ENCODE assay signal across 21 cellular contexts in the genomic region with DNA sequence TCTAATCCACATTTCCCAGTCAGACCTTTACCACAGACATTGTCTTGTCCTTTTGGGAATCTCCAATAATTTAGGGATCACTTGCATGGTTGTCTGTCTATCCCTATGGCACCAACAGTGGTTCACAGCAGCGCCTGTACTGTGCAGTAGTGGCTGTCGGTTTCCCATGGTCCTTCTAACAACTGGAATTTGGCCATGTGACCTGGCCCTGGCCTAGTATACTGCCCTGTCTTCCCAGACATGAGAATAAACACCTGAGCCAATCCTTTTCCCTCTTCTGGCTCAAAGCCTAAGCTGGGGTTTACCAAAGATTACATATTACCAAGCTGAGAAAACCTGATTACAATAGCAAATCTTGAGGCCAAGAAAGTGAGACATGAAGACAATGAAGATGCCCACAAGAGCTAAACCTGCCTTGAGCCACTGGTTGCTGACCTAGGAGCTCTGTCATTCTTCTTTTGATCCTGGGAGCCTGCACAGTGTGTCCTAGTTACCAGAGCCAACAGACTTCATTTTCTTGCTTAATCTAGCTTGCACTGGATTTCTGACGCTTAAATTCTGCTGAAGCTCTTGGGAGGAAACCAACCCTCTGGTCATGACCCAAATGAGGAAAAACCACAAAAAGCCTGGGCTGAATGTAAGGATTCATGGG.
DNase-seq lines count a peak whose midpoint lies in the region; ATAC-seq and TF ChIP-seq lines count a peak whose summit lies in the region.
"Had no signal": no experiment of that assay in that cellular context is flagged by ENCODE, and none has a peak within 500 bp of the region (broad histone marks: within the 10 kb centered on the region; RNA-seq: fewer than 3 reads in every experiment).

No MANE protein-coding gene starts in this region.

- no peaks in the 10 kb centered on the region for H3K36me3 Mint-ChIP-seq in CD8-positive, alpha-beta T cell
- H3K36me3 Mint-ChIP-seq: natural killer cell had no signal

- no peak overlapping the region for H3K27ac Mint-ChIP-seq in CD8-positive, alpha-beta T cell
- H3K27ac Mint-ChIP-seq: activated CD4-positive, alpha-beta T cell treated with anti-CD3 and anti-CD28 coated beads for 36 hours; natural killer cell had no signal

- H3K36me3 ChIP-seq in right atrium auricular region: no peaks in the 10 kb centered on the region
- no peaks in the 10 kb centered on the region for H3K36me3 ChIP-seq in fibroblast of lung (ENCODE audit: control insufficient read depth, insufficient read depth, low read length)
- H3K36me3 ChIP-seq in CD8-positive, alpha-beta T cell (ENCODE audit: insufficient read depth, low read length): no peaks in the 10 kb centered on the region
- H3K36me3 ChIP-seq: transverse colon had no signal

- H3K27me3 Mint-ChIP-seq in CD8-positive, alpha-beta T cell (ENCODE audit: low read depth): no peaks in the 10 kb centered on the region
- H3K27me3 Mint-ChIP-seq: activated CD4-positive, alpha-beta T cell treated with anti-CD3 and anti-CD28 coated beads for 36 hours had no signal

- H4K20me1 ChIP-seq in fibroblast of lung (ENCODE audit: control insufficient read depth, extremely low read depth, insufficient read depth, low read length): no peaks in the 10 kb centered on the region

- H3K4me1 Mint-ChIP-seq in CD8-positive, alpha-beta T cell (ENCODE audit: low read depth): no peaks in the 10 kb centered on the region
- H3K4me1 Mint-ChIP-seq: activated CD4-positive, alpha-beta T cell treated with anti-CD3 and anti-CD28 coated beads for 36 hours had no signal

- DNase-seq in Right ventricle myocardium superior: no peak
- no peak for DNase-seq in right atrium auricular region (ENCODE audit: low spot score)
- peak; percentile 37 to 50 for DNase-seq in fibroblast of lung (ENCODE audit: low read depth in 2 of 2)
- DNase-seq in medulla oblongata (ENCODE audit: extremely low spot score): peak; percentile 71
- no peak for DNase-seq in Ammon's horn (ENCODE audit: low spot score)
- DNase-seq in CD8-positive, alpha-beta T cell: no peak
- DNase-seq: 8988T; activated CD4-positive, alpha-beta T cell treated with anti-CD3 and anti-CD28 coated beads for 36 hours; activated T-cell treated with anti-CD3 and anti-CD28 coated beads, Interleukin-2, amount 50 U/mL, for 4 hours; GDM1; glutamatergic neuron; left colon; natural killer cell; NCI-H2081; NCI-H82; retina; SHP77; stimulated activated CD4-positive, alpha-beta T cell treated with anti-CD3 and anti-CD28 coated beads, Interleukin-2, amount 100 ng/mL, for 24 hours; transverse colon had no signal

- H3K4me1 ChIP-seq in right atrium auricular region (no peaks in the 10 kb centered on the region), fibroblast of lung (ENCODE audit: control insufficient read depth, extremely low read depth, insufficient read depth, low read length) (no peaks in the 10 kb centered on the region)
- H3K4me1 ChIP-seq in CD8-positive, alpha-beta T cell (ENCODE audit: insufficient read depth, low read length): no peaks in the 10 kb centered on the region

- H3K79me2 ChIP-seq in fibroblast of lung (ENCODE audit: control insufficient read depth, insufficient read depth, low read length): no peaks in the 10 kb centered on the region

- no peaks in the 10 kb centered on the region for H3K9me3 ChIP-seq in right atrium auricular region
- H3K9me3 ChIP-seq in fibroblast of lung (ENCODE audit: control insufficient read depth, insufficient read depth, low read depth, low read length): no peaks in the 10 kb centered on the region
- H3K9me3 ChIP-seq in CD8-positive, alpha-beta T cell (ENCODE audit: low read length): no peaks in the 10 kb centered on the region
- H3K9me3 ChIP-seq: transverse colon had no signal

- no peak for TF ChIP-seq CTCF in right atrium auricular region (IDR thresholded peaks at IDR 0.05)
- no peak for TF ChIP-seq CTCF in fibroblast of lung (conservative IDR thresholded peaks at IDR 0.05 in 1 of 2, IDR thresholded peaks at IDR 0.05 in 1 of 2; ENCODE audit: low read depth in 1 of 2, low read length in 2 of 2)
- no peak for TF ChIP-seq CTCF in CD8-positive, alpha-beta T cell (IDR thresholded peaks at IDR 0.05)

- H2AFZ ChIP-seq in fibroblast of lung (ENCODE audit: low read length): no peak overlapping the region

- no peaks in the 10 kb centered on the region for H3K9me3 Mint-ChIP-seq in CD8-positive, alpha-beta T cell
- H3K9me3 Mint-ChIP-seq: activated T-cell treated with anti-CD3 and anti-CD28 coated beads, Interleukin-2, amount 50 U/mL, for 4 hours; natural killer cell had no signal

- no peak overlapping the region for H3K4me2 ChIP-seq in fibroblast of lung (ENCODE audit: extremely low read depth, insufficient read depth, low read length)

- CTCF ChIA-PET in CD8-positive, alpha-beta T cell (lab: Charles Lee): no interaction called here

- no peak overlapping the region for H3K9ac ChIP-seq in fibroblast of lung (ENCODE audit: insufficient read depth, low read length)

- H3K4me3 ChIP-seq in right atrium auricular region: no peak overlapping the region
- H3K4me3 ChIP-seq in fibroblast of lung (replicated peaks in 1 of 4; ENCODE audit: control extremely low read depth in 1 of 4, insufficient read depth in 1 of 4, low read depth in 3 of 4, low read length in 4 of 4): no peak overlapping the region
- H3K4me3 ChIP-seq in CD8-positive, alpha-beta T cell (ENCODE audit: low read depth, low read length): no peak overlapping the region
- H3K4me3 ChIP-seq: transverse colon had no signal

- H3K27ac ChIP-seq in right atrium auricular region: peak overlapping the region in 1 of 2 donors; percentile 33
- no peak overlapping the region for H3K27ac ChIP-seq in fibroblast of lung (ENCODE audit: insufficient read depth, low read length)
- no peak overlapping the region for H3K27ac ChIP-seq in CD8-positive, alpha-beta T cell (ENCODE audit: low read depth, low read length)
- H3K27ac ChIP-seq: transverse colon had no signal

- H3K27me3 ChIP-seq in right atrium auricular region: no peaks in the 10 kb centered on the region
- H3K27me3 ChIP-seq in fibroblast of lung (ENCODE audit: control insufficient read depth, insufficient read depth, low read length): no peaks in the 10 kb centered on the region
- no peaks in the 10 kb centered on the region for H3K27me3 ChIP-seq in CD8-positive, alpha-beta T cell (ENCODE audit: insufficient read depth, low read length)
- H3K27me3 ChIP-seq: transverse colon had no signal

- ATAC-seq in Right ventricle myocardium superior (ENCODE audit: poor library complexity) (peak; percentile 74), SK-N-SH treated with all-trans-retinoic acid at 6 μM for 48 hours (no peak), HG02970 (IDR thresholded peaks at IDR 0.05; ENCODE audit: low FRiP score, unreplicated experiment) (no peak)
- ATAC-seq in CD8-positive, alpha-beta T cell: no peak
- ATAC-seq: activated CD4-positive, alpha-beta T cell treated with anti-CD3 and anti-CD28 coated beads for 36 hours; activated T-cell treated with anti-CD3 and anti-CD28 coated beads, Interleukin-2, amount 50 U/mL, for 4 hours; left colon; natural killer cell had no signal

- no peak overlapping the region for H3K4me3 Mint-ChIP-seq in CD8-positive, alpha-beta T cell
- H3K4me3 Mint-ChIP-seq: activated CD4-positive, alpha-beta T cell treated with anti-CD3 and anti-CD28 coated beads for 36 hours; activated T-cell treated with anti-CD3 and anti-CD28 coated beads, Interleukin-2, amount 50 U/mL, for 4 hours; natural killer cell had no signal

- intact Hi-C loops in Right ventricle myocardium superior (cut with DNase I): no loop called here
- intact Hi-C loops in CD8-positive, alpha-beta T cell (cut with DNase I, micrococcal nuclease): no loop called here

- POLR2A ChIA-PET in CD8-positive, alpha-beta T cell (lab: Charles Lee): no interaction called here

TF ChIP-seq in SK-N-SH treated with all-trans-retinoic acid at 6 μM for 48 hours, 23 proteins besides CTCF, POLR2A, EP300 and RAD21 (continues in another document):
- TF ChIP-seq, protein P1, sequence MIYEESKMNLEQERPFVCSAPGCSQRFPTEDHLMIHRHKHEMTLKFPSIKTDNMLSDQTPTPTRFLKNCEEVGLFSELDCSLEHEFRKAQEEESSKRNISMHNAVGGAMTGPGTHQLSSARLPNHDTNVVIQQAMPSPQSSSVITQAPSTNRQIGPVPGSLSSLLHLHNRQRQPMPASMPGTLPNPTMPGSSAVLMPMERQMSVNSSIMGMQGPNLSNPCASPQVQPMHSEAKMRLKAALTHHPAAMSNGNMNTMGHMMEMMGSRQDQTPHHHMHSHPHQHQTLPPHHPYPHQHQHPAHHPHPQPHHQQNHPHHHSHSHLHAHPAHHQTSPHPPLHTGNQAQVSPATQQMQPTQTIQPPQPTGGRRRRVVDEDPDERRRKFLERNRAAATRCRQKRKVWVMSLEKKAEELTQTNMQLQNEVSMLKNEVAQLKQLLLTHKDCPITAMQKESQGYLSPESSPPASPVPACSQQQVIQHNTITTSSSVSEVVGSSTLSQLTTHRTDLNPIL (CRISPR knock-in tag; IDR thresholded peaks at IDR 0.05; ENCODE audit: low read depth): no peak
- TF ChIP-seq GLIS3 (CRISPR knock-in tag; IDR thresholded peaks at IDR 0.05) (no peak), CSDC2 (CRISPR knock-in tag; IDR thresholded peaks at IDR 0.05) (no peak), BACH2 (CRISPR knock-in tag; IDR thresholded peaks at IDR 0.05; ENCODE audit: borderline replicate concordance) (no peak), ZFP3 (CRISPR knock-in tag; IDR thresholded peaks at IDR 0.05) (no peak), ZNF70 (CRISPR knock-in tag; IDR thresholded peaks at IDR 0.05) (no peak), ZNF565 (CRISPR knock-in tag; conservative IDR thresholded peaks at IDR 0.05; ENCODE audit: low read depth) (no peak)
- TF ChIP-seq, protein P2, sequence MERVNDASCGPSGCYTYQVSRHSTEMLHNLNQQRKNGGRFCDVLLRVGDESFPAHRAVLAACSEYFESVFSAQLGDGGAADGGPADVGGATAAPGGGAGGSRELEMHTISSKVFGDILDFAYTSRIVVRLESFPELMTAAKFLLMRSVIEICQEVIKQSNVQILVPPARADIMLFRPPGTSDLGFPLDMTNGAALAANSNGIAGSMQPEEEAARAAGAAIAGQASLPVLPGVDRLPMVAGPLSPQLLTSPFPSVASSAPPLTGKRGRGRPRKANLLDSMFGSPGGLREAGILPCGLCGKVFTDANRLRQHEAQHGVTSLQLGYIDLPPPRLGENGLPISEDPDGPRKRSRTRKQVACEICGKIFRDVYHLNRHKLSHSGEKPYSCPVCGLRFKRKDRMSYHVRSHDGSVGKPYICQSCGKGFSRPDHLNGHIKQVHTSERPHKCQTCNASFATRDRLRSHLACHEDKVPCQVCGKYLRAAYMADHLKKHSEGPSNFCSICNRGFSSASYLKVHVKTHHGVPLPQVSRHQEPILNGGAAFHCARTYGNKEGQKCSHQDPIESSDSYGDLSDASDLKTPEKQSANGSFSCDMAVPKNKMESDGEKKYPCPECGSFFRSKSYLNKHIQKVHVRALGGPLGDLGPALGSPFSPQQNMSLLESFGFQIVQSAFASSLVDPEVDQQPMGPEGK (CRISPR knock-in tag; IDR thresholded peaks at IDR 0.05; ENCODE audit: borderline replicate concordance): no peak

Comparison
In these comparisons a context has a peak if more than half of its experiments do, and no peak if none do; other contexts are left out.
1. DNase-seq: peak in fibroblast of lung (2 of 2) and medulla oblongata (single experiment); none in Right ventricle myocardium superior (single experiment), right atrium auricular region (single experiment), Ammon's horn (single experiment) and CD8-positive, alpha-beta T cell (0 of 7).